In genomic region chr12:66438601-66439000, GRCh38 we compare ENCODE assay signal across 24 cellular contexts.
DNase-seq lines count a peak whose midpoint lies in the region; ATAC-seq and TF ChIP-seq lines count a peak whose summit lies in the region.
"Had no signal": no experiment of that assay in that cellular context is flagged by ENCODE, and none has a peak within 500 bp of the region (broad histone marks: within the 10 kb centered on the region; RNA-seq: fewer than 3 reads in every experiment).

No MANE protein-coding gene starts in this region.

- no peak overlapping the region for H3K4me3 ChIP-seq in astrocyte of the spinal cord (ENCODE audit: low read depth, low read length)
- no peak overlapping the region for H3K4me3 ChIP-seq in suprapubic skin

- TF ChIP-seq EP300 in suprapubic skin (IDR thresholded peaks at IDR 0.05) = no peak

- no peaks in the 10 kb centered on the region for H3K36me3 ChIP-seq in suprapubic skin

- 75% methylated on average over 1 of the region's 1 CpG for WGBS in suprapubic skin

- H3K9me3 ChIP-seq in suprapubic skin = no peaks in the 10 kb centered on the region
- H3K9me3 ChIP-seq: SK-N-SH had no signal

- no peaks in the 10 kb centered on the region for H3K36me3 Mint-ChIP-seq in nephron progenitor cell (ENCODE audit: low read depth)
- H3K36me3 Mint-ChIP-seq: CD4-positive, CD25-positive, alpha-beta regulatory T cell; immature natural killer cell had no signal

- no peak overlapping the region for H3K27ac Mint-ChIP-seq in nephron progenitor cell
- H3K27ac Mint-ChIP-seq: CD4-positive, CD25-positive, alpha-beta regulatory T cell; immature natural killer cell had no signal

- in situ Hi-C loops in astrocyte of the spinal cord (cut with HindIII; ENCODE audit: low sequenced_read_pairs) = no loop called here

- H3K4me1 ChIP-seq in suprapubic skin = no peaks in the 10 kb centered on the region

- H3K4me1 Mint-ChIP-seq in nephron progenitor cell = peaks cover 23% of the 10 kb centered on the region
- H3K4me1 Mint-ChIP-seq: CD4-positive, CD25-positive, alpha-beta regulatory T cell; immature natural killer cell had no signal

- no peak for ATAC-seq in HG03342 (IDR thresholded peaks at IDR 0.05; ENCODE audit: unreplicated experiment)
- ATAC-seq: HCT116, HepG2 had no signal

- H3K4me3 Mint-ChIP-seq in nephron progenitor cell = no peak overlapping the region
- H3K4me3 Mint-ChIP-seq: CD4-positive, CD25-positive, alpha-beta regulatory T cell; immature natural killer cell had no signal

- no peaks in the 10 kb centered on the region for H3K27me3 ChIP-seq in suprapubic skin

- TF ChIP-seq CTCF in astrocyte of the spinal cord (IDR thresholded peaks at IDR 0.05; ENCODE audit: low read depth, low read length) (no peak), nephron progenitor cell (IDR thresholded peaks at IDR 0.05) (no peak), suprapubic skin (IDR thresholded peaks at IDR 0.05) (no peak)

- peak; percentile 23 for DNase-seq in EL
- peak; percentile 57 for DNase-seq in M059J (ENCODE audit: low read depth)
- DNase-seq in astrocyte of the spinal cord (ENCODE audit: low read depth, low spot score) = peak; percentile 42
- peak; percentile 85 for DNase-seq in islet precursor cell
- no peak for DNase-seq in stimulated activated CD4-positive, alpha-beta T cell treated with anti-CD3 and anti-CD28 coated beads, Interleukin-4, amount 100 ng/mL, for 24 hours
- no peak for DNase-seq in nephron progenitor cell
- DNase-seq in suprapubic skin (ENCODE audit: low spot score in 2 of 2) = no peak
- DNase-seq: activated CD4-positive, alpha-beta T cell treated with anti-CD3 and anti-CD28 coated beads for 4 hours; activated CD8-positive, alpha-beta memory T cell treated with anti-CD3 and anti-CD28 coated beads, Interleukin-2, amount 50 U/mL, for 48 hours; activated gamma-delta T cell; anterior cingulate cortex; CD4-positive, CD25-positive, alpha-beta regulatory T cell; cortex of kidney; head of caudate nucleus; immature natural killer cell; NCI-H2081; NCI-H526; OCI-M1; retina; SK-N-SH; stimulated activated CD4-positive, alpha-beta T cell treated with anti-CD3 and anti-CD28 coated beads, Interleukin-1b, Interleukin-23, amount 100 ng/mL, for 48 hours had no signal

- no peak overlapping the region for H3K27ac ChIP-seq in suprapubic skin

- H3K9me3 Mint-ChIP-seq in nephron progenitor cell = no peaks in the 10 kb centered on the region
- H3K9me3 Mint-ChIP-seq: CD4-positive, CD25-positive, alpha-beta regulatory T cell; immature natural killer cell had no signal

- no peak for TF ChIP-seq POLR2A in suprapubic skin (IDR thresholded peaks at IDR 0.05)

- no peaks in the 10 kb centered on the region for H3K27me3 Mint-ChIP-seq in nephron progenitor cell (ENCODE audit: low read depth, poor library complexity)
- H3K27me3 Mint-ChIP-seq: CD4-positive, CD25-positive, alpha-beta regulatory T cell had no signal

Comparison
In these comparisons a context has a peak if more than half of its experiments do, and no peak if none do; other contexts are left out.
1. DNase-seq: peak in EL (single experiment), M059J (single experiment), astrocyte of the spinal cord (single experiment) and islet precursor cell (single experiment); none in stimulated activated CD4-positive, alpha-beta T cell treated with anti-CD3 and anti-CD28 coated beads, Interleukin-4, amount 100 ng/mL, for 24 hours (single experiment), nephron progenitor cell (single experiment) and suprapubic skin (0 of 2).